ENCODE assay signal across 28 cellular contexts in genomic region chr14:56498112-56498511, GRCh38.
A peak's percentile ranks its signal among the peaks of the same experiment; 100 is the strongest.
DNase-seq lines count a peak whose midpoint lies in the region; ATAC-seq, FAIRE-seq and TF ChIP-seq lines count a peak whose summit lies in the region.
"Had no signal": no experiment of that assay in that cellular context is flagged by ENCODE, and none has a peak within 500 bp of the region (broad histone marks: within the 10 kb centered on the region; RNA-seq: fewer than 3 reads in every experiment).

No MANE protein-coding gene starts in this region.

- H3K36me3 ChIP-seq in K562 (ENCODE audit: control insufficient read depth, insufficient read depth, low read length): no peaks in the 10 kb centered on the region
- no peaks in the 10 kb centered on the region for H3K36me3 ChIP-seq in lower lobe of right lung
- H3K36me3 ChIP-seq in tibial artery: no peaks in the 10 kb centered on the region
- H3K36me3 ChIP-seq: BLaER1 treated with 17β-estradiol and CSF1 and Interleukin-3, amounts not matched to agents 10 nM and 100 nM had no signal

- H3K14ac ChIP-seq in H9 (ENCODE audit: insufficient read depth, low read length): no peak overlapping the region

- no peak overlapping the region for H3K23ac ChIP-seq in H9 (ENCODE audit: insufficient read length, low read depth, low read length)

- H3K9me3 ChIP-seq in K562 (replicated peaks; ENCODE audit: control insufficient read depth, insufficient read depth, low read depth, low read length) (no peaks in the 10 kb centered on the region), H9 (ENCODE audit: control insufficient read depth, low read depth, low read length) (no peaks in the 10 kb centered on the region), lower lobe of right lung (no peaks in the 10 kb centered on the region), tibial artery (no peaks in the 10 kb centered on the region)
- H3K9me3 ChIP-seq: A549; BLaER1 treated with 17β-estradiol and CSF1 and Interleukin-3, amounts not matched to agents 10 nM and 100 nM; Caco-2 had no signal

- H3K9me1 ChIP-seq in K562 (ENCODE audit: control insufficient read depth, insufficient read depth, low read length): no peaks in the 10 kb centered on the region

- no peak for TF ChIP-seq EP300 in K562 (IDR thresholded peaks at IDR 0.05; ENCODE audit: low read length)

- H3K4me2 ChIP-seq in K562 (ENCODE audit: insufficient read depth, low read length) (no peak overlapping the region), H9 (ENCODE audit: insufficient read depth, insufficient read length, low read length) (no peak overlapping the region)
- H3K4me2 ChIP-seq: A549; BLaER1 treated with 17β-estradiol and CSF1 and Interleukin-3, amounts not matched to agents 10 nM and 100 nM had no signal

- ATAC-seq in K562 (no peak), lower lobe of right lung (no peak)
- ATAC-seq: A549; CD8-positive, alpha-beta T cell; GM12878 had no signal

- H3K27ac ChIP-seq in K562 (ENCODE audit: extremely low read depth, low read depth, low read length) (no peak overlapping the region), H9 (ENCODE audit: insufficient read length, low read depth, low read length) (no peak overlapping the region), lower lobe of right lung (no peak overlapping the region), tibial artery (no peak overlapping the region)
- H3K27ac ChIP-seq: 22Rv1; A549; BLaER1 treated with 17β-estradiol and CSF1 and Interleukin-3, amounts not matched to agents 10 nM and 100 nM; C4-2B had no signal

- no peak overlapping the region for H2BK5ac ChIP-seq in H9 (ENCODE audit: insufficient read length, low read length)

- CTCF ChIA-PET in K562 (lab: Yijun Ruan, JAX; ENCODE audit: low intra/inter-chr PET ratio): no interaction called here
- CTCF ChIA-PET in activated CD4-positive, alpha-beta T cell treated with anti-CD3 and anti-CD28 coated beads, Interleukin-2, amount 10 ng/mL, durations not matched to agents 7 days and 5 days (lab: Charles Lee): no interaction called here

- H3K27me3 Mint-ChIP-seq in H9 (ENCODE audit: low read depth): peaks cover 2% of the 10 kb centered on the region; the same call in 1 of the 2 replicates
- H3K27me3 Mint-ChIP-seq in activated CD4-positive, alpha-beta T cell treated with anti-CD3 and anti-CD28 coated beads, Interleukin-2, amount 10 ng/mL, durations not matched to agents 7 days and 5 days: no peaks in the 10 kb centered on the region

- H3K79me1 ChIP-seq in H9 (ENCODE audit: insufficient read depth, low read depth, low read length, poor library complexity, severe bottlenecking): no peaks in the 10 kb centered on the region

- BruUV-seq in K562 (replicated peaks; lab: Mats Ljungman, UMichigan): no TSS peak

- H3T11ph ChIP-seq in H9 (ENCODE audit: low read length): no peak overlapping the region

- no peak overlapping the region for H3K4me3 ChIP-seq in K562
- no peak overlapping the region for H3K4me3 ChIP-seq in lower lobe of right lung
- H3K4me3 ChIP-seq in tibial artery: no peak overlapping the region
- H3K4me3 ChIP-seq: A549; BLaER1 treated with 17β-estradiol and CSF1 and Interleukin-3, amounts not matched to agents 10 nM and 100 nM; GM12878 had no signal

- TF ChIP-seq RAD21 in K562 (CRISPR knock-in tag; conservative IDR thresholded peaks at IDR 0.05 in 1 of 2, IDR thresholded peaks at IDR 0.05 in 1 of 2): no peak

- H4K8ac ChIP-seq in H9 (replicated peaks; ENCODE audit: insufficient read length, low read depth, low read length): no peak overlapping the region

- TF ChIP-seq CTCF in D721Med (IDR thresholded peaks at IDR 0.05; ENCODE audit: insufficient read depth, missing control alignments) (no peak), K562 (IDR thresholded peaks at IDR 0.05 in 2 of 3, conservative IDR thresholded peaks at IDR 0.05 in 1 of 3; ENCODE audit: insufficient read depth in 2 of 3, low read depth in 1 of 3, low read length in 3 of 3) (no peak), H9 (conservative IDR thresholded peaks at IDR 0.05) (no peak), lower lobe of right lung (IDR thresholded peaks at IDR 0.05) (no peak), tibial artery (IDR thresholded peaks at IDR 0.05) (no peak)

- H4K20me1 ChIP-seq in K562 (replicated peaks; ENCODE audit: control insufficient read depth, insufficient read depth, low read length) (no peaks in the 10 kb centered on the region), H9 (ENCODE audit: control insufficient read depth, insufficient read depth, insufficient read length) (no peaks in the 10 kb centered on the region)
- H4K20me1 ChIP-seq: BLaER1 treated with 17β-estradiol and CSF1 and Interleukin-3, amounts not matched to agents 10 nM and 100 nM had no signal

- TF ChIP-seq POLR2A in K562 (conservative IDR thresholded peaks at IDR 0.05): no peak

- no peak overlapping the region for H2BK120ac ChIP-seq in H9 (ENCODE audit: low read depth, low read length, poor library complexity, severe bottlenecking)

- H3K9me3 Mint-ChIP-seq in H9: no peaks in the 10 kb centered on the region
- H3K9me3 Mint-ChIP-seq in activated CD4-positive, alpha-beta T cell treated with anti-CD3 and anti-CD28 coated beads, Interleukin-2, amount 10 ng/mL, durations not matched to agents 7 days and 5 days: no peaks in the 10 kb centered on the region
- H3K9me3 Mint-ChIP-seq: CD4-positive, alpha-beta T cell; CD8-positive, alpha-beta T cell had no signal

- no peak overlapping the region for H3K18ac ChIP-seq in H9 (ENCODE audit: insufficient read length, low read depth, low read length)

- FAIRE-seq in D721Med (lab: Jason Lieb, UNC) (peak; percentile 90), HTR-8/SVneo (lab: Jason Lieb, UNC) (peak; percentile 33), K562 (lab: Jason Lieb, UNC) (no peak)
- FAIRE-seq: A549, GM12878, GM12892, GM18507 had no signal

- peaks cover 28% of the 10 kb centered on the region in 2 experiments for H3K4me1 Mint-ChIP-seq in H9
- H3K4me1 Mint-ChIP-seq in activated CD4-positive, alpha-beta T cell treated with anti-CD3 and anti-CD28 coated beads, Interleukin-2, amount 10 ng/mL, durations not matched to agents 7 days and 5 days: peaks cover 5% of the 10 kb centered on the region
- H3K4me1 Mint-ChIP-seq: B cell had no signal

- intact Hi-C loops in K562 (cut with micrococcal nuclease): no loop called here
- intact Hi-C loops in lower lobe of right lung (cut with DNase I): no loop called here
- intact Hi-C loops in tibial artery (cut with DNase I; ENCODE audit: low total_unique reads): no loop called here

- H3K9ac ChIP-seq in K562 (ENCODE audit: insufficient read depth in 1 of 2, low read depth in 2 of 2, low read length in 2 of 2) (no peak overlapping the region), H9 (ENCODE audit: extremely low read depth, insufficient read length, low read length) (no peak overlapping the region)
- H3K9ac ChIP-seq: BLaER1 treated with 17β-estradiol and CSF1 and Interleukin-3, amounts not matched to agents 10 nM and 100 nM had no signal

- H3K79me2 ChIP-seq in K562 (ENCODE audit: control insufficient read depth, insufficient read depth, low read length) (no peaks in the 10 kb centered on the region), H9 (ENCODE audit: insufficient read depth, low read length) (no peaks in the 10 kb centered on the region)

- H4K91ac ChIP-seq in H9 (ENCODE audit: insufficient read length, low read depth, low read length): no peak overlapping the region

- in situ Hi-C loops in K562 (cut with MboI): loop anchor here (25.0 kb wide), 3 partner anchors 689 to 1564 kb away; no protein-coding TSS in a partner anchor

- H3K4me1 ChIP-seq in K562 (replicated peaks in 1 of 2; ENCODE audit: control insufficient read depth in 2 of 2, insufficient read depth in 2 of 2, low read length in 2 of 2) (no peaks in the 10 kb centered on the region), H9 (ENCODE audit: insufficient read depth, low read length) (0 out of 2 replicates have a peak, but pooled peaks cover 3% of the 10 kb centered on the region), lower lobe of right lung (no peaks in the 10 kb centered on the region), tibial artery (no peaks in the 10 kb centered on the region)
- H3K4me1 ChIP-seq: A549, Caco-2 had no signal

- no peak overlapping the region for H2AK5ac ChIP-seq in H9 (ENCODE audit: insufficient read length, low read length)

- H3K27me3 ChIP-seq in K562 (ENCODE audit: control insufficient read depth in 2 of 2, insufficient read depth in 2 of 2, low read length in 2 of 2) (no peaks in the 10 kb centered on the region; a peak in 1 of 5 replicates), H9 (ENCODE audit: insufficient read depth, low read length) (no peaks in the 10 kb centered on the region), lower lobe of right lung (ENCODE audit: low read depth) (no peaks in the 10 kb centered on the region), tibial artery (no peaks in the 10 kb centered on the region)
- H3K27me3 ChIP-seq: BLaER1 treated with 17β-estradiol and CSF1 and Interleukin-3, amounts not matched to agents 10 nM and 100 nM had no signal

- H3K4ac ChIP-seq in H9 (ENCODE audit: low read depth, low read length): no peak overlapping the region

- H2AFZ ChIP-seq in K562 (ENCODE audit: low read depth, low read length) (no peak overlapping the region), H9 (ENCODE audit: low read length) (no peak overlapping the region)

- no peak overlapping the region for H3K4me3 Mint-ChIP-seq in H9
- no peak overlapping the region for H3K4me3 Mint-ChIP-seq in activated CD4-positive, alpha-beta T cell treated with anti-CD3 and anti-CD28 coated beads, Interleukin-2, amount 10 ng/mL, durations not matched to agents 7 days and 5 days
- H3K4me3 Mint-ChIP-seq: B cell; CD4-positive, alpha-beta T cell; CD8-positive, alpha-beta T cell had no signal

- no peak overlapping the region for H2BK12ac ChIP-seq in H9 (ENCODE audit: insufficient read length, low read depth, low read length)

- no peaks in the 10 kb centered on the region for H3K23me2 ChIP-seq in H9 (ENCODE audit: insufficient read length, low read depth, low read length, poor library complexity, severe bottlenecking)

- WGBS in K562 (ENCODE audit: insufficient coverage, low coverage, missing lambda C conversion rate): 5% methylated on average over 3 of the region's 3 CpGs
- no CpG with 5 or more reads among the region's 3 CpGs for WGBS in H9 (ENCODE audit: extremely low coverage, insufficient read length, low lambda C conversion rate)

- H2BK15ac ChIP-seq in H9 (ENCODE audit: low read depth, low read length): no peak overlapping the region

- H2BK20ac ChIP-seq in H9 (ENCODE audit: low read depth, low read length, poor library complexity, severe bottlenecking): no peak overlapping the region

- no peak overlapping the region for H3K56ac ChIP-seq in H9 (ENCODE audit: insufficient read length, low read depth, low read length)

- no peaks in the 10 kb centered on the region for H3K36me3 Mint-ChIP-seq in H9 (ENCODE audit: insufficient read depth in 1 of 3, low read depth in 3 of 3)
- H3K36me3 Mint-ChIP-seq in activated CD4-positive, alpha-beta T cell treated with anti-CD3 and anti-CD28 coated beads, Interleukin-2, amount 10 ng/mL, durations not matched to agents 7 days and 5 days (ENCODE audit: low read depth): no peaks in the 10 kb centered on the region
- H3K36me3 Mint-ChIP-seq: CD8-positive, alpha-beta T cell had no signal

- no peak overlapping the region for H4K5ac ChIP-seq in H9 (ENCODE audit: insufficient read length, low read depth, low read length)

- POLR2A ChIA-PET in K562 (lab: Yijun Ruan, JAX): no interaction called here
- POLR2A ChIA-PET in activated CD4-positive, alpha-beta T cell treated with anti-CD3 and anti-CD28 coated beads, Interleukin-2, amount 10 ng/mL, durations not matched to agents 7 days and 5 days (lab: Charles Lee): no interaction called here

- no peak overlapping the region for H3K27ac Mint-ChIP-seq in H9
- H3K27ac Mint-ChIP-seq in activated CD4-positive, alpha-beta T cell treated with anti-CD3 and anti-CD28 coated beads, Interleukin-2, amount 10 ng/mL, durations not matched to agents 7 days and 5 days: no peak overlapping the region
- H3K27ac Mint-ChIP-seq: B cell; CD4-positive, alpha-beta T cell; CD8-positive, alpha-beta T cell had no signal

- DNase-seq in D721Med (ENCODE audit: insufficient read length, low spot score): no peak
- no peak for DNase-seq in HTR-8/SVneo (ENCODE audit: insufficient read length, low spot score)
- peak; percentile 100 for DNase-seq in NCI-H82 treated with DMSO at 0.1 percent for 48 hours (lab: John Stamatoyannopoulos, UW; ENCODE audit: unreplicated experiment)
- DNase-seq in K562 (ENCODE audit: extremely low read depth in 1 of 4, low spot score in 3 of 4): no peak
- DNase-seq in H9: no peak
- no peak for DNase-seq in lower lobe of right lung
- no peak for DNase-seq in activated CD4-positive, alpha-beta T cell treated with anti-CD3 and anti-CD28 coated beads, Interleukin-2, amount 10 ng/mL, durations not matched to agents 7 days and 5 days
- DNase-seq in tibial artery: no peak
- DNase-seq: AML-193; Caco-2; Calu3; CD4-positive, alpha-beta T cell; CD8-positive, alpha-beta T cell; DMS 273 treated with DMSO at 0.1 percent for 48 hours; DMS153; DMS53; DMS79; DND-41; EL; GDM1 had no signal
